8 cellular contexts compared by ENCODE assay signal in the genomic region with DNA sequence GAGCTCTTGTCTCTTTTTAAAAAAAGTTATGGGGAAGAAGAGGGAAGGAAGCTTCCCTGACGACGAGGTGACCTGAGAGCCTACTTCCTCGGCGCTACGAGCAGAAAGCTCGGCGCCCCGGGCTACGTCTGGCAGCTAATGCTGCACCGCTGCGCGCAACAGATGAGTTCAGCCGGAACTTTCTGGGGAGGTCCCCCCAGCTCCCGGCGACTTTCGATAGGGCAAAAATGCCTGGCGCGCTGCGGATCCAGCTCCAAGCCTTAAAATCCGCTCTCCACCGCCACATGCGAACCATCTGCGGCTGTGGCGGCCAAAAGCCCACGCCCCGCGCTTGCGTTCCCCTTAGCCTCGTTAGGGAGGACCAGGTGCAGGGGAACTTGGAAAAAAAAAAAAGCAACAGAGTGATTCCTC. TPM values are rescaled to one million over a fixed set of nuclear protein-coding genes. Genes with fewer than 3 reads are reported as not detected.
A peak's percentile ranks its signal among the peaks of the same experiment; 100 is the strongest.
DNase-seq lines count a peak whose midpoint lies in the region; ATAC-seq and TF ChIP-seq lines count a peak whose summit lies in the region.

No MANE protein-coding gene starts in this region.

- H3K27ac ChIP-seq in tibial artery = peak overlapping the region; percentile 97 to 99

- H3K9me3 Mint-ChIP-seq in activated naive CD4-positive, alpha-beta T cell treated with anti-CD3 and anti-CD28 coated beads for 36 hours = no peaks in the 10 kb centered on the region
- H3K9me3 Mint-ChIP-seq in osteocyte (ENCODE audit: unreplicated experiment) = no peaks in the 10 kb centered on the region

- H3K27me3 ChIP-seq in BE2C (no peaks in the 10 kb centered on the region), tibial artery (no peaks in the 10 kb centered on the region)

- H3K9me3 ChIP-seq in BE2C (no peaks in the 10 kb centered on the region), tibial artery (no peaks in the 10 kb centered on the region)

- H3K4me1 ChIP-seq in BE2C (no peaks in the 10 kb centered on the region), tibial artery (peaks cover 0 to 31% (median 6%) of the 10 kb centered on the region in 4 donors)

- ATAC-seq in HG03520 (IDR thresholded peaks at IDR 0.05; ENCODE audit: unreplicated experiment) = peak; percentile 24

- intact Hi-C loops in activated naive CD4-positive, alpha-beta T cell treated with anti-CD3 and anti-CD28 coated beads for 36 hours (cut with micrococcal nuclease) = loop anchor here (1.0 to 5.0 kb wide), 7 partner anchors 63 to 1731 kb away; partner anchors contain the start of genes CFAP70, DNAJC9, KAT6B and MICU1
- intact Hi-C loops in tibial artery (cut with DNase I; ENCODE audit: low total_unique reads) = no loop called here

- H3K27ac Mint-ChIP-seq in activated naive CD4-positive, alpha-beta T cell treated with anti-CD3 and anti-CD28 coated beads for 36 hours = peak overlapping the region; percentile 93
- peak overlapping the region; percentile 92 for H3K27ac Mint-ChIP-seq in osteocyte (ENCODE audit: unreplicated experiment)

- no peak for TF ChIP-seq CTCF in BE2C (IDR thresholded peaks at IDR 0.05; ENCODE audit: low read depth, low read length)
- TF ChIP-seq CTCF in osteocyte (IDR thresholded peaks at IDR 0.05) = no peak
- no peak for TF ChIP-seq CTCF in tibial artery (IDR thresholded peaks at IDR 0.05)

- no peaks in the 10 kb centered on the region for H3K36me3 Mint-ChIP-seq in activated naive CD4-positive, alpha-beta T cell treated with anti-CD3 and anti-CD28 coated beads for 36 hours (ENCODE audit: low read depth)
- H3K36me3 Mint-ChIP-seq in osteocyte (ENCODE audit: unreplicated experiment) = no peaks in the 10 kb centered on the region

- CTCF ChIA-PET in activated naive CD4-positive, alpha-beta T cell treated with anti-CD3 and anti-CD28 coated beads for 36 hours (lab: Charles Lee) = interaction anchor here (0.7 to 2.5 kb wide), 4 partner anchors 14 to 173 kb away, joined by 3 to 10 read pairs (median 6); partner anchors contain the start of gene NUDT13

- peak; percentile 66 for TF ChIP-seq POLR2A in GM19099 (IDR thresholded peaks at IDR 0.05; ENCODE audit: extremely low read depth, insufficient read length, low read depth)

- H3K4me3 ChIP-seq in BE2C (ENCODE audit: low read depth, low read length) = peak overlapping the region; percentile 63
- H3K4me3 ChIP-seq in tibial artery = peak overlapping the region; percentile 67 to 92

- H3K36me3 ChIP-seq in BE2C = no peaks in the 10 kb centered on the region; the same call in 1 of the 2 replicates
- H3K36me3 ChIP-seq in tibial artery = peaks cover 0 to 11% (median 5%) of the 10 kb centered on the region in 3 donors

- peak; percentile 77 for DNase-seq in BE2C
- peak; percentile 55 for DNase-seq in SK-N-DZ (ENCODE audit: low spot score)
- DNase-seq in activated naive CD4-positive, alpha-beta T cell treated with anti-CD3 and anti-CD28 coated beads for 36 hours = peak; percentile 83
- DNase-seq in glomerular visceral epithelial cell (ENCODE audit: extremely low spot score) = peak; percentile 72
- peak; percentile 89 for DNase-seq in osteocyte (ENCODE audit: extremely low spot score, unreplicated experiment)
- peak; percentile 56 to 80 for DNase-seq in tibial artery

- H3K4me3 Mint-ChIP-seq in activated naive CD4-positive, alpha-beta T cell treated with anti-CD3 and anti-CD28 coated beads for 36 hours = peak overlapping the region; percentile 83
- H3K4me3 Mint-ChIP-seq in osteocyte (ENCODE audit: unreplicated experiment) = peak overlapping the region; percentile 88

- no peaks in the 10 kb centered on the region for H3K27me3 Mint-ChIP-seq in activated naive CD4-positive, alpha-beta T cell treated with anti-CD3 and anti-CD28 coated beads for 36 hours (ENCODE audit: low read depth)
- H3K27me3 Mint-ChIP-seq in osteocyte (ENCODE audit: unreplicated experiment) = no peaks in the 10 kb centered on the region

- peaks cover 33% of the 10 kb centered on the region for H3K4me1 Mint-ChIP-seq in activated naive CD4-positive, alpha-beta T cell treated with anti-CD3 and anti-CD28 coated beads for 36 hours (ENCODE audit: low read depth)
- H3K4me1 Mint-ChIP-seq in osteocyte (ENCODE audit: unreplicated experiment) = peaks cover 33% of the 10 kb centered on the region

RNA-seq across cellular contexts. Expression of gene P4HA1, which starts 0.6 kb away (rescaled TPM):
- 3.3 TPM for polyA plus RNA-seq in BE2C (2012; ENCODE audit: insufficient read depth, insufficient read length, low read depth)
- 27.7 and 29.0 TPM in 2 replicates for polyA plus RNA-seq in SK-N-DZ (2014; cell fraction: cytosol; rRNA removed)
- polyA plus RNA-seq in SK-N-DZ (2014; cell fraction: nucleus; rRNA removed) = 17.7 and 20.4 TPM in 2 replicates
- 10 to 100 TPM; 15.3 to 15.9 TPM for total RNA-seq in activated naive CD4-positive, alpha-beta T cell treated with anti-CD3 and anti-CD28 coated beads for 36 hours
- 101 and 103 TPM in 2 replicates for total RNA-seq in osteocyte

RNA-seq across cellular contexts. Expression of gene NUDT13, which starts 14.2 kb away (rescaled TPM):
- polyA plus RNA-seq in BE2C (2012; ENCODE audit: insufficient read depth, insufficient read length, low read depth) = 1.7 TPM
- 2.2 and 3.1 TPM in 2 replicates for polyA plus RNA-seq in SK-N-DZ (2014; cell fraction: cytosol; rRNA removed)
- 4.6 and 5.6 TPM in 2 replicates for polyA plus RNA-seq in SK-N-DZ (2014; cell fraction: nucleus; rRNA removed)
- total RNA-seq in activated naive CD4-positive, alpha-beta T cell treated with anti-CD3 and anti-CD28 coated beads for 36 hours = under 1 TPM; 0.72 to 0.83 TPM
- total RNA-seq in osteocyte = 2.8 and 3.2 TPM in 2 replicates

Comparison
In these comparisons a context has a peak if more than half of its experiments do, and no peak if none do; other contexts are left out.
1. Peak in every context shown above with its lines: DNase-seq, ATAC-seq, H3K4me3 ChIP-seq and H3K27ac ChIP-seq.